ENCODE assay signal across 1 cellular context in genomic region chr5:107378218-107378899, GRCh38.
TF ChIP-seq lines count a peak whose summit lies in the region.

No MANE protein-coding gene starts in this region.

TF ChIP-seq in WTC11, 78 proteins besides CTCF, POLR2A, EP300 and RAD21 (continued from another document):
- TF ChIP-seq AR (CRISPR knock-in tag; IDR thresholded peaks at IDR 0.05) (no peak), JUN (CRISPR knock-in tag; IDR thresholded peaks at IDR 0.05) (no peak), IRF2 (CRISPR knock-in tag; IDR thresholded peaks at IDR 0.05; ENCODE audit: borderline replicate concordance, low read depth) (no peak), ESRRA (CRISPR knock-in tag; IDR thresholded peaks at IDR 0.05; ENCODE audit: borderline replicate concordance) (no peak)
- TF ChIP-seq, protein P1, sequence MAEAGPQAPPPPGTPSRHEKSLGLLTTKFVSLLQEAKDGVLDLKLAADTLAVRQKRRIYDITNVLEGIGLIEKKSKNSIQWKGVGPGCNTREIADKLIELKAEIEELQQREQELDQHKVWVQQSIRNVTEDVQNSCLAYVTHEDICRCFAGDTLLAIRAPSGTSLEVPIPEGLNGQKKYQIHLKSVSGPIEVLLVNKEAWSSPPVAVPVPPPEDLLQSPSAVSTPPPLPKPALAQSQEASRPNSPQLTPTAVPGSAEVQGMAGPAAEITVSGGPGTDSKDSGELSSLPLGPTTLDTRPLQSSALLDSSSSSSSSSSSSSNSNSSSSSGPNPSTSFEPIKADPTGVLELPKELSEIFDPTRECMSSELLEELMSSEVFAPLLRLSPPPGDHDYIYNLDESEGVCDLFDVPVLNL (CRISPR knock-in tag; IDR thresholded peaks at IDR 0.05; ENCODE audit: borderline replicate concordance, low read depth): no peak
